ENCODE assay signal across 16 cellular contexts in the genomic region with DNA sequence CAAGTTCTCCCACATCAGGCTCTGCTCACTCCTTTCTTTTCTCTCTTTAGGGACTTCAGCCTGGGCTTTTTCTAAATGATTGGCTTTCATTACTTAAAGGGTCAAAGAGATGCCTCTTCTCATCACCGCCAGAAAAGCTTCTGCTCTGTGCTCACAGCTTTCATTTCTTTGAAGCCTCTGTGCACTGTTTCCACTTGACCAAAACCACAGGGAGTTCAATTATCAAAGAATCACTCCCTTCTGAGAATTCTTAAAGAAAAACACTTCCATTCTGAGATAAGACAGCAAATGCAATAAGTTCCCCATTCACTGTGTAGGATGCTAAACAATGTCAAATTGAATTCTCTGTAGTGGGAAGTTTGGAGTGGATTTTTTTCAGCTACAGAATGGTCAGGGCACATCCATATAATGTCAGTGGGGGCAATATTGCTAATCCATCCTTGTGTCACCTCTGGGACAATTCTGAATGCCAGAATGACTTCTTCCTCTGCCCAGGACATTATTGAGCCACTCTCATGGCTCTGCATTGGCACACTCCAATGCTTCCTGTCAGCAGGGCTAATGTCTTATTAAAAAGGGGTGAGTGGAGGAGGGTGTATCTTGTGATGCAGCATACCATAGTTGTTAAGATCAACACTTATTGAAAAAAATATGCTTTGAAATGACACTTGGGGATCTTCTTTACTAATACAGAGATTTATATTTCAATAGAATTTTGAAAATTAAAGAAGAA.
DNase-seq lines count a peak whose midpoint lies in the region; ATAC-seq, FAIRE-seq and TF ChIP-seq lines count a peak whose summit lies in the region.
"Had no signal": no experiment of that assay in that cellular context is flagged by ENCODE, and none has a peak within 500 bp of the region (broad histone marks: within the 10 kb centered on the region; RNA-seq: fewer than 3 reads in every experiment).

No MANE protein-coding gene starts in this region.

- no peaks in the 10 kb centered on the region for H3K27me3 Mint-ChIP-seq in CD4-positive, alpha-beta T cell
- H3K27me3 Mint-ChIP-seq in T-helper 17 cell = no peaks in the 10 kb centered on the region
- H3K27me3 Mint-ChIP-seq in endodermal cell (ENCODE audit: insufficient read depth) = no peaks in the 10 kb centered on the region
- H3K27me3 Mint-ChIP-seq in CD8-positive, alpha-beta T cell (ENCODE audit: low read depth) = no peaks in the 10 kb centered on the region

- H3K36me3 ChIP-seq in endodermal cell (ENCODE audit: control insufficient read depth, insufficient read depth, low read length) = no peaks in the 10 kb centered on the region
- H3K36me3 ChIP-seq in CD8-positive, alpha-beta T cell (ENCODE audit: insufficient read depth, low read length) = no peaks in the 10 kb centered on the region
- H3K36me3 ChIP-seq: heart right ventricle had no signal

- CTCF ChIA-PET in CD4-positive, alpha-beta T cell (lab: Charles Lee) = no interaction called here
- CTCF ChIA-PET in CD8-positive, alpha-beta T cell (lab: Charles Lee) = no interaction called here

- peaks cover 16% of the 10 kb centered on the region for H3K4me1 Mint-ChIP-seq in CD4-positive, alpha-beta T cell (ENCODE audit: low read depth)
- H3K4me1 Mint-ChIP-seq in T-helper 17 cell (peaks cover 8% of the 10 kb centered on the region), endodermal cell (peaks cover 29% of the 10 kb centered on the region)
- peaks cover 13% of the 10 kb centered on the region for H3K4me1 Mint-ChIP-seq in CD8-positive, alpha-beta T cell (ENCODE audit: low read depth)

- FAIRE-seq in GM12891 (lab: Jason Lieb, UNC) = no peak

- H3K9ac ChIP-seq in endodermal cell (ENCODE audit: extremely low read depth, low read length, poor library complexity, severe bottlenecking) = no peak overlapping the region

- no peaks in the 10 kb centered on the region for H3K36me3 Mint-ChIP-seq in CD4-positive, alpha-beta T cell (ENCODE audit: low read depth)
- H3K36me3 Mint-ChIP-seq in T-helper 17 cell (ENCODE audit: low read depth) (no peaks in the 10 kb centered on the region), endodermal cell (ENCODE audit: low read depth) (no peaks in the 10 kb centered on the region)
- H3K36me3 Mint-ChIP-seq in CD8-positive, alpha-beta T cell = no peaks in the 10 kb centered on the region

- TF ChIP-seq POLR2A in GM12891 (IDR thresholded peaks at IDR 0.05; ENCODE audit: low read depth, low read length) = no peak

- no peak for DNase-seq in CD4-positive, alpha-beta T cell
- no peak for DNase-seq in T-helper 17 cell
- no peak for DNase-seq in endodermal cell
- DNase-seq in dorsolateral prefrontal cortex = no peak
- DNase-seq in germinal center (ENCODE audit: low spot score) = no peak
- no peak for DNase-seq in GM12891 (ENCODE audit: insufficient read length, low spot score)
- no peak for DNase-seq in CD8-positive, alpha-beta T cell
- DNase-seq: activated CD4-positive, alpha-beta T cell treated with anti-CD3 and anti-CD28 coated beads, Interleukin-2, amount 50 U/mL, for 4 hours; AML-193; amniotic stem cell; DMS53; heart right ventricle; left cardiac atrium; trophoblast cell had no signal

- H3K27me3 ChIP-seq in CD4-positive, alpha-beta T cell (ENCODE audit: control insufficient read depth, insufficient read depth, low read length) = no peaks in the 10 kb centered on the region
- H3K27me3 ChIP-seq in endodermal cell (ENCODE audit: control insufficient read depth, insufficient read depth, low read length, poor library complexity, severe bottlenecking) = no peaks in the 10 kb centered on the region
- H3K27me3 ChIP-seq in dorsolateral prefrontal cortex = no peaks in the 10 kb centered on the region
- H3K27me3 ChIP-seq in CD8-positive, alpha-beta T cell (ENCODE audit: insufficient read depth, low read length) = no peaks in the 10 kb centered on the region
- H3K27me3 ChIP-seq: heart right ventricle had no signal

- intact Hi-C loops in CD4-positive, alpha-beta T cell (cut with DNase I, micrococcal nuclease) = no loop called here
- intact Hi-C loops in dorsolateral prefrontal cortex (cut with DNase I) = no loop called here
- intact Hi-C loops in CD8-positive, alpha-beta T cell (cut with DNase I, micrococcal nuclease) = no loop called here

- H3K4me3 ChIP-seq in endodermal cell (ENCODE audit: low read length) (no peak overlapping the region), dorsolateral prefrontal cortex (no peak overlapping the region)
- no peak overlapping the region for H3K4me3 ChIP-seq in CD8-positive, alpha-beta T cell (ENCODE audit: low read depth, low read length)
- H3K4me3 ChIP-seq: coronary artery, heart right ventricle had no signal

- H3K9me3 Mint-ChIP-seq in CD4-positive, alpha-beta T cell = no peaks in the 10 kb centered on the region
- H3K9me3 Mint-ChIP-seq in endodermal cell = no peaks in the 10 kb centered on the region
- no peaks in the 10 kb centered on the region for H3K9me3 Mint-ChIP-seq in CD8-positive, alpha-beta T cell

- H3K27ac Mint-ChIP-seq in CD4-positive, alpha-beta T cell = no peak overlapping the region
- H3K27ac Mint-ChIP-seq in T-helper 17 cell (peak overlapping the region; percentile 81), endodermal cell (no peak overlapping the region)
- H3K27ac Mint-ChIP-seq in CD8-positive, alpha-beta T cell = no peak overlapping the region

- ATAC-seq in CD4-positive, alpha-beta T cell (ENCODE audit: poor library complexity) = no peak
- ATAC-seq in GM21529 (IDR thresholded peaks at IDR 0.05; ENCODE audit: unreplicated experiment) (peak; percentile 46), T-helper 17 cell (peak; percentile 36)
- ATAC-seq in CD8-positive, alpha-beta T cell = no peak
- ATAC-seq: heart right ventricle, left cardiac atrium had no signal

- peaks cover 4% of the 10 kb centered on the region for H3K4me1 ChIP-seq in endodermal cell (ENCODE audit: control insufficient read depth, insufficient read depth, low read length)
- H3K4me1 ChIP-seq in CD8-positive, alpha-beta T cell (ENCODE audit: insufficient read depth, low read length) = peaks cover 8% of the 10 kb centered on the region
- H3K4me1 ChIP-seq: heart right ventricle had no signal

- H3K9me3 ChIP-seq in CD4-positive, alpha-beta T cell (ENCODE audit: control insufficient read depth, low read length) = no peaks in the 10 kb centered on the region
- H3K9me3 ChIP-seq in T-helper 17 cell (ENCODE audit: control insufficient read depth, low read length, poor library complexity, severe bottlenecking) = no peaks in the 10 kb centered on the region
- H3K9me3 ChIP-seq in endodermal cell (ENCODE audit: control insufficient read depth, low read length) = no peaks in the 10 kb centered on the region
- no peaks in the 10 kb centered on the region for H3K9me3 ChIP-seq in CD8-positive, alpha-beta T cell (ENCODE audit: low read length)
- H3K9me3 ChIP-seq: heart right ventricle had no signal

- peak overlapping the region; percentile 23 for H3K27ac ChIP-seq in CD4-positive, alpha-beta T cell (ENCODE audit: low read depth, low read length)
- peak overlapping the region; percentile 7 for H3K27ac ChIP-seq in endodermal cell (ENCODE audit: low read depth, low read length)
- H3K27ac ChIP-seq in dorsolateral prefrontal cortex = no peak overlapping the region
- no peak overlapping the region for H3K27ac ChIP-seq in CD8-positive, alpha-beta T cell (ENCODE audit: low read depth, low read length)
- H3K27ac ChIP-seq: coronary artery, heart right ventricle had no signal

- no peak overlapping the region for H3K4me3 Mint-ChIP-seq in CD4-positive, alpha-beta T cell
- peak overlapping the region; percentile 72 for H3K4me3 Mint-ChIP-seq in T-helper 17 cell
- H3K4me3 Mint-ChIP-seq in endodermal cell = no peak overlapping the region
- no peak overlapping the region for H3K4me3 Mint-ChIP-seq in CD8-positive, alpha-beta T cell

- POLR2A ChIA-PET in CD4-positive, alpha-beta T cell (lab: Charles Lee) = no interaction called here
- POLR2A ChIA-PET in CD8-positive, alpha-beta T cell (lab: Charles Lee) = no interaction called here

- no peak for TF ChIP-seq CTCF in CD4-positive, alpha-beta T cell (IDR thresholded peaks at IDR 0.05)
- TF ChIP-seq CTCF in endodermal cell (conservative IDR thresholded peaks at IDR 0.05) (no peak), dorsolateral prefrontal cortex (IDR thresholded peaks at IDR 0.05 in 54 of 56, conservative IDR thresholded peaks at IDR 0.05 in 2 of 56; ENCODE audit: low read depth in 1 of 56, partially characterized antibody in 56 of 56) (no peak)
- no peak for TF ChIP-seq CTCF in CD8-positive, alpha-beta T cell (IDR thresholded peaks at IDR 0.05)

- WGBS in endodermal cell (ENCODE audit: insufficient coverage in 1 of 2, insufficient read length in 1 of 2), 2 experiments = 83 to 87% methylated on average over 1 of the region's 1 CpG

TF ChIP-seq in GM12891, 5 proteins besides CTCF, POLR2A, EP300 and RAD21:
- TF ChIP-seq POU2F2 (IDR thresholded peaks at IDR 0.05; ENCODE audit: low read depth, low read length) (no peak), TAF1 (IDR thresholded peaks at IDR 0.05; ENCODE audit: low read depth, low read length) (no peak), SPI1 (IDR thresholded peaks at IDR 0.05; ENCODE audit: low read depth, low read length) (no peak), POLR2AphosphoS5 (IDR thresholded peaks at IDR 0.05; ENCODE audit: low read depth, low read length) (no peak), PAX5 (IDR thresholded peaks at IDR 0.05; ENCODE audit: insufficient read depth, low read length, severe bottlenecking) (no peak)

Comparison
In these comparisons a context has a peak if more than half of its experiments do, and no peak if none do; other contexts are left out.
1. ATAC-seq: peak in GM21529 (single experiment) and T-helper 17 cell (single experiment); none in CD4-positive, alpha-beta T cell (single experiment) and CD8-positive, alpha-beta T cell (single experiment).
2. H3K27ac ChIP-seq: peak in CD4-positive, alpha-beta T cell (single experiment) and endodermal cell (single experiment); none in dorsolateral prefrontal cortex (0 of 59) and CD8-positive, alpha-beta T cell (single experiment).